In genomic region chr17:4554441-4554996, GRCh38 we compare ENCODE assay signal across 8 cellular contexts. TPM values are rescaled to one million over a fixed set of nuclear protein-coding genes. Genes with fewer than 3 reads are reported as not detected.
DNase-seq lines count a peak whose midpoint lies in the region; ATAC-seq, FAIRE-seq and TF ChIP-seq lines count a peak whose summit lies in the region.

No MANE protein-coding gene starts in this region.

- peak overlapping the region; percentile 77 for H3K27ac ChIP-seq in DND-41 (ENCODE audit: low read length)
- peak overlapping the region; percentile 77 for H3K27ac ChIP-seq in osteoblast (ENCODE audit: low read depth, low read length)

- H3K36me3 ChIP-seq in DND-41 (ENCODE audit: insufficient read depth, low read length) (peaks cover 52% of the 10 kb centered on the region), osteoblast (ENCODE audit: insufficient read depth, low read length) (peaks cover 31% of the 10 kb centered on the region)

- TF ChIP-seq CTCF in DND-41 (IDR thresholded peaks at IDR 0.05; ENCODE audit: borderline replicate concordance, extremely low read depth, low read length, poor library complexity, severe bottlenecking): no peak
- TF ChIP-seq CTCF in NB4 (IDR thresholded peaks at IDR 0.05; ENCODE audit: low read depth, low read length): no peak
- no peak for TF ChIP-seq CTCF in epithelial cell of esophagus (IDR thresholded peaks at IDR 0.05; ENCODE audit: insufficient read depth, low read depth, low read length, missing control alignments)
- TF ChIP-seq CTCF in osteoblast (IDR thresholded peaks at IDR 0.05; ENCODE audit: extremely low read depth, low read depth, low read length): no peak

- H2AFZ ChIP-seq in DND-41 (ENCODE audit: low read depth, low read length): peak overlapping the region; percentile 99
- H2AFZ ChIP-seq in osteoblast (ENCODE audit: low read length): peak overlapping the region; percentile 99

- H3K4me1 ChIP-seq in DND-41 (ENCODE audit: insufficient read depth, low read length): peaks cover 30% of the 10 kb centered on the region
- peaks cover 19% of the 10 kb centered on the region for H3K4me1 ChIP-seq in osteoblast (ENCODE audit: insufficient read depth, low read length)

- TF ChIP-seq POLR2A in NB4 (IDR thresholded peaks at IDR 0.05; ENCODE audit: extremely low read depth, insufficient read length): no peak

- H3K9ac ChIP-seq in DND-41 (ENCODE audit: low read depth, low read length): peak overlapping the region; percentile 86

- H3K79me2 ChIP-seq in DND-41 (ENCODE audit: insufficient read depth, low read length) (peaks cover 45% of the 10 kb centered on the region), osteoblast (ENCODE audit: insufficient read depth, low read length) (peaks cover 26% of the 10 kb centered on the region)

- ATAC-seq in DND-41 (ENCODE audit: insufficient read depth, low read depth): no peak
- ATAC-seq in HG02610 (IDR thresholded peaks at IDR 0.05; ENCODE audit: unreplicated experiment): no peak

- H3K4me2 ChIP-seq in DND-41 (ENCODE audit: insufficient read depth, low read length): peak overlapping the region; percentile 99
- H3K4me2 ChIP-seq in osteoblast (ENCODE audit: insufficient read depth, low read length): peak overlapping the region; percentile 98

- H3K9me3 ChIP-seq in DND-41 (ENCODE audit: insufficient read depth, low read length, severe bottlenecking) (no peaks in the 10 kb centered on the region), osteoblast (ENCODE audit: low read depth, low read length) (no peaks in the 10 kb centered on the region)

- H3K4me3 ChIP-seq in DND-41 (ENCODE audit: low read depth in 1 of 2, low read length in 2 of 2) (peak overlapping the region; percentile 92 to 95), NB4 (ENCODE audit: low read depth, low read length) (peak overlapping the region; percentile 90), epithelial cell of esophagus (ENCODE audit: low read length) (peak overlapping the region; percentile 98), osteoblast (ENCODE audit: insufficient read depth, low read length) (peak overlapping the region; percentile 99)

- DNase-seq in DND-41 (no peak), NB4 (ENCODE audit: low read depth) (no peak), epithelial cell of esophagus (ENCODE audit: low read depth) (no peak), osteoblast (ENCODE audit: insufficient read length, low spot score, missing footprints) (no peak), iPS-NIHi11 (ENCODE audit: low spot score) (no peak), RCC 7860 (ENCODE audit: low spot score) (no peak), NCI-H1436 (lab: John Stamatoyannopoulos, UW) (no peak)

- no peak for FAIRE-seq in RCC 7860 (lab: Jason Lieb, UNC)

- peaks cover 19% of the 10 kb centered on the region; the same call in 1 of the 2 replicates for H4K20me1 ChIP-seq in DND-41 (ENCODE audit: insufficient read depth, low read length)
- H4K20me1 ChIP-seq in osteoblast (ENCODE audit: insufficient read depth, low read length): peaks cover 10% of the 10 kb centered on the region

- H3K27me3 ChIP-seq in DND-41 (ENCODE audit: insufficient read depth, low read length, poor library complexity): no peaks in the 10 kb centered on the region
- H3K27me3 ChIP-seq in osteoblast (ENCODE audit: insufficient read depth, low read length): no peaks in the 10 kb centered on the region

RNA-seq across cellular contexts. Expression of gene MYBBP1A, which starts 0.7 kb away (rescaled TPM):
- 47.1 and 49.2 TPM in 2 replicates for total RNA-seq in osteoblast

RNA-seq across cellular contexts. Expression of gene GGT6, which starts 5.9 kb away (rescaled TPM):
- total RNA-seq in osteoblast: not detected in 2 replicates

RNA-seq across cellular contexts. Expression of gene SMTNL2, which starts 29.8 kb away (rescaled TPM):
- total RNA-seq in osteoblast: not detected in 2 replicates

RNA-seq across cellular contexts. Expression of gene SPNS2, which starts 55.8 kb away (rescaled TPM):
- total RNA-seq in osteoblast: under 0.01 TPM in 2 replicates
